Comparison of ENCODE assay signal across 19 cellular contexts in the genomic region with DNA sequence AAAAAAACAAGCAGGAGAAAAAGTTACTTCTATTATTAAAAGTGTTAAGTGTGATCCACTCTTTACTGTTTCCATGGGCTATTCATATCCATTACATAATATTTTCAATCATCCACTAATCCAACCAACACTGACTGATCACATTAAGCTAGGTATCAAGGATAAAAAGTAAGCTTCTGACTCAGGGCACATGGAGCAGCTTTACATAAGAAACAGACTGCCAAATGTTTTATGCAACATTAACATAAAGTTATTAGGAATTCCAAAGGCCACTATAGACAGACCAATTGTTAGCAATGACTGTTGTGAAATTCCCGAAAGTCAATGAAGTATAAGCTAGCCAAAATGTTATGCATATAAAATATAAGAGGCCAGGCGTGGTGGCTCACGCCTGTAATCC.
"Had no signal": no experiment of that assay in that cellular context is flagged by ENCODE, and none has a peak within 500 bp of the region (broad histone marks: within the 10 kb centered on the region; RNA-seq: fewer than 3 reads in every experiment).

No MANE protein-coding gene starts in this region.

- ATAC-seq: left colon; lower lobe of right lung; naive thymus-derived CD8-positive, alpha-beta T cell; sciatic nerve had no signal

- H3K27me3 Mint-ChIP-seq: activated naive CD8-positive, alpha-beta T cell treated with anti-CD3 and anti-CD28 coated beads, Interleukin-2, amount 10 ng/mL, durations not matched to agents 7 days and 5 days; naive thymus-derived CD8-positive, alpha-beta T cell had no signal

- H3K27ac ChIP-seq: colonic mucosa, lower lobe of right lung, transverse colon, vagina had no signal

- H3K27ac Mint-ChIP-seq: progenitor cell of endocrine pancreas had no signal

- FAIRE-seq: islet of Langerhans had no signal

- H3K9me3 ChIP-seq: colonic mucosa, lower lobe of right lung, transverse colon, vagina had no signal

- H3K36me3 ChIP-seq: colonic mucosa, lower lobe of right lung, transverse colon, vagina had no signal

- H3K4me3 ChIP-seq: colonic mucosa, lower lobe of right lung, transverse colon, vagina had no signal

- H3K4me3 Mint-ChIP-seq: activated naive CD8-positive, alpha-beta T cell treated with anti-CD3 and anti-CD28 coated beads, Interleukin-2, amount 10 ng/mL, durations not matched to agents 7 days and 5 days; brain had no signal

- H3K4me1 ChIP-seq: colonic mucosa, lower lobe of right lung, vagina had no signal

- H3K27me3 ChIP-seq: colonic mucosa, transverse colon, vagina had no signal

- DNase-seq: activated CD4-positive, alpha-beta T cell treated with anti-CD3 and anti-CD28 coated beads for 1 hour; activated CD4-positive, alpha-beta T cell treated with anti-CD3 and anti-CD28 coated beads, Interleukin-2, amount 50 U/mL, for 4 hours; activated naive CD8-positive, alpha-beta T cell treated with anti-CD3 and anti-CD28 coated beads, Interleukin-2, amount 10 ng/mL, durations not matched to agents 7 days and 5 days; central memory CD4-positive, alpha-beta T cell; colonic mucosa; left colon; lower lobe of right lung; naive thymus-derived CD8-positive, alpha-beta T cell; occipital lobe; stimulated activated CD4-positive, alpha-beta T cell treated with anti-CD3 and anti-CD28 coated beads, Interleukin-4, amount 100 ng/mL, for 1 hour; stimulated activated naive CD4-positive, alpha-beta T cell treated with Interleukin-2 at 50 U/mL for 16 hours; substantia nigra; T-helper 1 cell; transverse colon had no signal
